In genomic region chr5:62935660-62936059, GRCh38 we compare ENCODE assay signal across 16 cellular contexts.
DNase-seq lines count a peak whose midpoint lies in the region; ATAC-seq, FAIRE-seq and TF ChIP-seq lines count a peak whose summit lies in the region.
"Had no signal": no experiment of that assay in that cellular context is flagged by ENCODE, and none has a peak within 500 bp of the region (broad histone marks: within the 10 kb centered on the region; RNA-seq: fewer than 3 reads in every experiment).

No MANE protein-coding gene starts in this region.

- H3K9ac ChIP-seq in HepG2 (ENCODE audit: insufficient read depth, low read depth, low read length): no peak overlapping the region
- no peak overlapping the region for H3K9ac ChIP-seq in kidney (ENCODE audit: low read length in 2 of 2)
- H3K9ac ChIP-seq in trophoblast cell (ENCODE audit: low read length): no peak overlapping the region

- no peak overlapping the region for H3K4me3 ChIP-seq in right lobe of liver
- no peak overlapping the region for H3K4me3 ChIP-seq in HepG2 (replicated peaks in 1 of 3; ENCODE audit: insufficient read depth in 1 of 3, low read depth in 2 of 3, low read length in 3 of 3)
- no peak overlapping the region for H3K4me3 ChIP-seq in kidney (ENCODE audit: low read length in 2 of 2)
- H3K4me3 ChIP-seq in trophoblast cell (ENCODE audit: low read depth, low read length): no peak overlapping the region
- H3K4me3 ChIP-seq: A549 had no signal

- no peaks in the 10 kb centered on the region for H3K79me2 ChIP-seq in HepG2 (ENCODE audit: insufficient read depth, low read length)
- H3K79me2 ChIP-seq in trophoblast cell (ENCODE audit: control insufficient read depth, insufficient read depth, low read length, poor library complexity): peaks cover 3% of the 10 kb centered on the region

- H2AK5ac ChIP-seq in trophoblast cell (ENCODE audit: low read length): peak overlapping the region; percentile 35

- H3K9me3 ChIP-seq in right lobe of liver (no peaks in the 10 kb centered on the region), HepG2 (ENCODE audit: low read length) (no peaks in the 10 kb centered on the region), kidney (ENCODE audit: control insufficient read depth in 1 of 2, low read length in 2 of 2) (no peaks in the 10 kb centered on the region), trophoblast cell (ENCODE audit: insufficient read depth, low read depth, low read length) (no peaks in the 10 kb centered on the region)
- H3K9me3 ChIP-seq: A549 had no signal

- no peaks in the 10 kb centered on the region for H3K4me1 Mint-ChIP-seq in activated T-cell treated with anti-CD3 and anti-CD28 coated beads, Interleukin-2, amount 50 U/mL, for 24 hours (ENCODE audit: low read depth)

- intact Hi-C loops in right lobe of liver (cut with DNase I) (no loop called here), HepG2 (cut with micrococcal nuclease; ENCODE audit: unreplicated experiment) (no loop called here), kidney (cut with DNase I) (no loop called here)

- peaks cover 11% of the 10 kb centered on the region for H3K79me1 ChIP-seq in trophoblast cell (ENCODE audit: low read length)

- no peak overlapping the region for H3K23ac ChIP-seq in trophoblast cell (ENCODE audit: low read length)

- no peak overlapping the region for H4K12ac ChIP-seq in trophoblast cell (ENCODE audit: low read depth, low read length)

- no peak overlapping the region for H3K4ac ChIP-seq in trophoblast cell (ENCODE audit: low read depth, low read length)

- no peak overlapping the region for H4K91ac ChIP-seq in trophoblast cell (ENCODE audit: low read depth, low read length)

- no peak overlapping the region for H3K4me3 Mint-ChIP-seq in activated T-cell treated with anti-CD3 and anti-CD28 coated beads, Interleukin-2, amount 50 U/mL, for 24 hours
- H3K4me3 Mint-ChIP-seq: CD4-positive, alpha-beta T cell had no signal

- in situ Hi-C loops in HepG2 (cut with HindIII; ENCODE audit: extremely low pct_ligation_motif_present, low pct_unique_long_range_greater_than_20kb): no loop called here

- H3K9me3 Mint-ChIP-seq in activated T-cell treated with anti-CD3 and anti-CD28 coated beads, Interleukin-2, amount 50 U/mL, for 24 hours: no peaks in the 10 kb centered on the region
- H3K9me3 Mint-ChIP-seq: CD4-positive, alpha-beta T cell had no signal

- WGBS in right lobe of liver (ENCODE audit: insufficient coverage, low coverage, low lambda C conversion rate, missing lambda C conversion rate): 48% methylated on average over 3 of the region's 3 CpGs
- WGBS in HepG2 (ENCODE audit: low lambda C conversion rate): 45% methylated on average over 3 of the region's 3 CpGs
- no CpG with 5 or more reads among the region's 3 CpGs for WGBS in trophoblast cell (ENCODE audit: extremely low coverage, insufficient coverage, insufficient read length)

- H3K36me3 Mint-ChIP-seq in activated T-cell treated with anti-CD3 and anti-CD28 coated beads, Interleukin-2, amount 50 U/mL, for 24 hours (ENCODE audit: low read depth): no peaks in the 10 kb centered on the region

- no peak overlapping the region for H3K14ac ChIP-seq in trophoblast cell (ENCODE audit: low read length)

- H3K36me3 ChIP-seq in right lobe of liver (no peaks in the 10 kb centered on the region), HepG2 (replicated peaks in 1 of 2; ENCODE audit: control insufficient read depth in 1 of 2, insufficient read depth in 2 of 2, low read length in 2 of 2) (no peaks in the 10 kb centered on the region), kidney (ENCODE audit: control insufficient read depth in 1 of 2, insufficient read depth in 2 of 2, low read length in 2 of 2) (no peaks in the 10 kb centered on the region), trophoblast cell (ENCODE audit: control insufficient read depth in 1 of 2, insufficient read depth in 2 of 2, low read length in 2 of 2) (no peaks in the 10 kb centered on the region)

- BruUV-seq in HepG2 (replicated peaks; lab: Mats Ljungman, UMichigan): no TSS peak

- H3K18ac ChIP-seq in trophoblast cell (ENCODE audit: low read length): no peak overlapping the region

- H2BK12ac ChIP-seq in trophoblast cell (ENCODE audit: low read length): no peak overlapping the region

- no peak overlapping the region for H3K27ac Mint-ChIP-seq in activated T-cell treated with anti-CD3 and anti-CD28 coated beads, Interleukin-2, amount 50 U/mL, for 24 hours
- H3K27ac Mint-ChIP-seq: CD4-positive, alpha-beta T cell had no signal

- no peak for TF ChIP-seq RAD21 in HepG2 (CRISPR knock-in tag; IDR thresholded peaks at IDR 0.05)

- TF ChIP-seq EP300 in HepG2 (IDR thresholded peaks at IDR 0.05; ENCODE audit: low read depth in 2 of 2, low read length in 2 of 2) (no peak), HepG2 (CRISPR knock-in tag; IDR thresholded peaks at IDR 0.05; ENCODE audit: borderline replicate concordance) (no peak)

- H3K4me2 ChIP-seq in HepG2 (ENCODE audit: low read depth, low read length) (no peak overlapping the region), trophoblast cell (ENCODE audit: low read length) (no peak overlapping the region)
- H3K4me2 ChIP-seq: A549 had no signal

- CTCF ChIA-PET in HepG2 (lab: Yijun Ruan, JAX; ENCODE audit: low intra/inter-chr PET ratio, low total read pairs): no interaction called here

- no peaks in the 10 kb centered on the region for H4K20me1 ChIP-seq in HepG2 (ENCODE audit: insufficient read depth, low read length)

- no peak for DNase-seq in right lobe of liver
- no peak for DNase-seq in HepG2 (ENCODE audit: low spot score)
- peak; percentile 54 for DNase-seq in kidney
- DNase-seq in trophoblast cell: no peak
- DNase-seq in activated T-cell treated with anti-CD3 and anti-CD28 coated beads, Interleukin-2, amount 50 U/mL, for 24 hours: no peak
- no peak for DNase-seq in pons (ENCODE audit: low spot score)
- no peak for DNase-seq in DMS53 treated with DMSO at 0.1 percent for 48 hours (lab: John Stamatoyannopoulos, UW; ENCODE audit: unreplicated experiment)
- DNase-seq: AML-193; CD4-positive, alpha-beta T cell; DMS153; DMS79 treated with DMSO at 0.1 percent for 48 hours; GF-D8; HCEC 1CT had no signal

- FAIRE-seq in HepG2 (lab: Jason Lieb, UNC): no peak
- FAIRE-seq in kidney (lab: Jason Lieb, UNC): no peak
- FAIRE-seq: A549 had no signal

- TF ChIP-seq CTCF in right lobe of liver (IDR thresholded peaks at IDR 0.05) (no peak), HepG2 (CRISPR knock-in tag; IDR thresholded peaks at IDR 0.05) (no peak), kidney (IDR thresholded peaks at IDR 0.05; ENCODE audit: borderline replicate concordance, extremely low read depth, insufficient read depth) (no peak)

- H3K4me1 ChIP-seq in right lobe of liver (peaks cover 0 to 32% (median 11%) of the 10 kb centered on the region in 4 donors), HepG2 (ENCODE audit: insufficient read depth, low read length) (peaks cover 15% of the 10 kb centered on the region), kidney (ENCODE audit: control insufficient read depth in 1 of 2, insufficient read depth in 1 of 2, low read depth in 1 of 2, low read length in 2 of 2) (peaks cover 5 to 6% of the 10 kb centered on the region in 2 donors), trophoblast cell (ENCODE audit: control insufficient read depth in 1 of 2, insufficient read depth in 2 of 2, low read length in 2 of 2) (peaks cover 5 to 14% of the 10 kb centered on the region in 2 experiments)
- H3K4me1 ChIP-seq: A549 had no signal

- H4K8ac ChIP-seq in trophoblast cell (ENCODE audit: low read depth, low read length): no peak overlapping the region

- H2BK120ac ChIP-seq in trophoblast cell (ENCODE audit: insufficient read depth, low read length, poor library complexity): no peak overlapping the region

- H2BK5ac ChIP-seq in trophoblast cell (ENCODE audit: low read depth, low read length, poor library complexity): no peak overlapping the region

- POLR2A ChIA-PET in HepG2 (lab: Yijun Ruan, JAX): no interaction called here

- H3K27me3 ChIP-seq in right lobe of liver (no peaks in the 10 kb centered on the region), HepG2 (ENCODE audit: control insufficient read depth in 1 of 2, insufficient read depth in 2 of 2, low read length in 2 of 2) (no peaks in the 10 kb centered on the region), trophoblast cell (ENCODE audit: insufficient read depth, low read length) (no peaks in the 10 kb centered on the region)

- H3K27me3 Mint-ChIP-seq in activated T-cell treated with anti-CD3 and anti-CD28 coated beads, Interleukin-2, amount 50 U/mL, for 24 hours: no peaks in the 10 kb centered on the region
- H3K27me3 Mint-ChIP-seq: CD4-positive, alpha-beta T cell had no signal

- peak; percentile 42 to 76 (median 64) for ATAC-seq in right lobe of liver
- no peak for ATAC-seq in HepG2
- ATAC-seq: A549 had no signal

- H2AFZ ChIP-seq in HepG2 (ENCODE audit: low read length) (no peak overlapping the region), trophoblast cell (ENCODE audit: insufficient read depth, low read length, poor library complexity) (no peak overlapping the region)

- no peak for TF ChIP-seq POLR2A in right lobe of liver (IDR thresholded peaks at IDR 0.05)
- TF ChIP-seq POLR2A in HepG2 (IDR thresholded peaks at IDR 0.05; ENCODE audit: insufficient read depth in 1 of 2, low read depth in 2 of 2, low read length in 2 of 2): no peak

- no peak overlapping the region for H3K27ac ChIP-seq in right lobe of liver
- H3K27ac ChIP-seq in HepG2 (ENCODE audit: extremely low read length, insufficient read depth, low read length): no peak overlapping the region
- no peak overlapping the region for H3K27ac ChIP-seq in kidney (ENCODE audit: low read depth in 2 of 2, low read length in 2 of 2)
- no peak overlapping the region for H3K27ac ChIP-seq in trophoblast cell (ENCODE audit: low read depth, low read length)
- H3K27ac ChIP-seq: 22Rv1, A549, C4-2B had no signal

TF ChIP-seq in HepG2, 621 proteins besides CTCF, POLR2A, EP300 and RAD21 (continues in another document):
- TF ChIP-seq U2AF2 (IDR thresholded peaks at IDR 0.05; ENCODE audit: low read depth, low read length) (no peak), ZHX1 (CRISPR knock-in tag; IDR thresholded peaks at IDR 0.05; ENCODE audit: low read depth) (no peak)
